9 cellular contexts compared by ENCODE assay signal in genomic region chr1:184974837-184975115, GRCh38. TPM values are rescaled to one million over a fixed set of nuclear protein-coding genes. Genes with fewer than 3 reads are reported as not detected.
A peak's percentile ranks its signal among the peaks of the same experiment; 100 is the strongest.
DNase-seq lines count a peak whose midpoint lies in the region; ATAC-seq and TF ChIP-seq lines count a peak whose summit lies in the region.
"Had no signal": no experiment of that assay in that cellular context is flagged by ENCODE, and none has a peak within 500 bp of the region (broad histone marks: within the 10 kb centered on the region; RNA-seq: fewer than 3 reads in every experiment).

No MANE protein-coding gene starts in this region.

- 49 to 80% methylated on average over 1 to 4 of the region's 4 CpGs for WGBS in gastroesophageal sphincter (ENCODE audit: low coverage in 1 of 2), 2 donors

- no peaks in the 10 kb centered on the region for H3K27me3 ChIP-seq in HAP-1 (ENCODE audit: low read depth)
- no peaks in the 10 kb centered on the region for H3K27me3 ChIP-seq in gastroesophageal sphincter

- H3K4me3 ChIP-seq in HAP-1 (peak overlapping the region; percentile 45; the same call in 1 of the 2 replicates), WI38 (ENCODE audit: low read depth, low read length) (peak overlapping the region; percentile 75), gastroesophageal sphincter (peak overlapping the region; percentile 77 to 83), skin epidermis (peak overlapping the region in 3 of 7 experiments; percentile 45 to 87 (median 68))

- no peak for TF ChIP-seq POLR2A in gastroesophageal sphincter (IDR thresholded peaks at IDR 0.05)

- H3K4me1 ChIP-seq in HAP-1 (peaks cover 7% of the 10 kb centered on the region), gastroesophageal sphincter (peaks cover 0 to 33% (median 0%) of the 10 kb centered on the region in 3 donors)

- no peak for TF ChIP-seq EP300 in gastroesophageal sphincter (IDR thresholded peaks at IDR 0.05)

- H3K36me3 ChIP-seq in HAP-1 (replicated peaks) (no peaks in the 10 kb centered on the region), gastroesophageal sphincter (no peaks in the 10 kb centered on the region)
- H3K36me3 ChIP-seq: cardiac muscle cell had no signal

- ATAC-seq in gastroesophageal sphincter, result no peak
- ATAC-seq in HG03571 (IDR thresholded peaks at IDR 0.05; ENCODE audit: unreplicated experiment), result no peak

- DNase-seq in HAP-1 (ENCODE audit: low spot score in 2 of 2), result no peak
- no peak for DNase-seq in GOT3 (lab: John Stamatoyannopoulos, UW)
- DNase-seq in SKM-1 (lab: John Stamatoyannopoulos, UW; ENCODE audit: unreplicated experiment), result no peak
- DNase-seq: SHP77 had no signal

- TF ChIP-seq CTCF in WI38 (IDR thresholded peaks at IDR 0.05; ENCODE audit: low read depth, low read length), result no peak
- no peak for TF ChIP-seq CTCF in gastroesophageal sphincter (IDR thresholded peaks at IDR 0.05)

- H3K27ac ChIP-seq in gastroesophageal sphincter (peak overlapping the region; percentile 84 to 96 (median 93)), skin epidermis (peak overlapping the region in 14 of 21 experiments; percentile 69 to 95 (median 84))
- H3K27ac ChIP-seq: cardiac muscle cell had no signal

- in situ Hi-C loops in HAP-1 (cut with MboI; ENCODE audit: low sequenced_read_pairs), result loop anchor here (5.0 kb wide), 1 partner anchor 167 kb away; no protein-coding TSS in a partner anchor

- H3K9me3 ChIP-seq in HAP-1 (no peaks in the 10 kb centered on the region), gastroesophageal sphincter (no peaks in the 10 kb centered on the region)

RNA-seq across cellular contexts. Expression of gene NIBAN1, which starts 0.5 kb away (rescaled TPM):
- 100 to 1,000 TPM; 544 to 589 (median 567) TPM for total RNA-seq in gastroesophageal sphincter
